26 cellular contexts compared by ENCODE assay signal in genomic region chr5:50720061-50720460, GRCh38. TPM values are rescaled to one million over a fixed set of nuclear protein-coding genes. Genes with fewer than 3 reads are reported as not detected.
DNase-seq lines count a peak whose midpoint lies in the region; ATAC-seq and TF ChIP-seq lines count a peak whose summit lies in the region.
"Had no signal": no experiment of that assay in that cellular context is flagged by ENCODE, and none has a peak within 500 bp of the region (broad histone marks: within the 10 kb centered on the region; RNA-seq: fewer than 3 reads in every experiment).

No MANE protein-coding gene starts in this region.

- no peak overlapping the region for H3K4me3 Mint-ChIP-seq in CD14-positive monocyte
- H3K4me3 Mint-ChIP-seq in CD4-positive, alpha-beta T cell, result peak overlapping the region; percentile 30
- H3K4me3 Mint-ChIP-seq in activated T-helper 17 cell treated with anti-CD3 and anti-CD28 coated beads, Interleukin-2, amount 50 U/mL, for 72 hours, result peak overlapping the region; percentile 28
- H3K4me3 Mint-ChIP-seq in natural killer cell treated with Interleukin-12 subunit alpha and Interleukin-12 subunit beta and Interleukin-15 and Interleukin-18, amount 100 ng/mL, for 72 hours, result no peak overlapping the region
- H3K4me3 Mint-ChIP-seq: HFFc6 had no signal

- H3K27ac ChIP-seq in CD4-positive, alpha-beta T cell (ENCODE audit: low read depth, low read length), result no peak overlapping the region
- no peak overlapping the region for H3K27ac ChIP-seq in osteoblast (ENCODE audit: low read depth, low read length)
- H3K27ac ChIP-seq: BLaER1, cardiac muscle cell, epithelial cell of prostate, right atrium auricular region, thyroid gland had no signal

- intact Hi-C loops in CD14-positive monocyte (cut with micrococcal nuclease), result loop anchor here in 1 of 2 donors (5.0 kb wide), 1 partner anchor 53 kb away; the partner anchor contains the start of gene PARP8
- intact Hi-C loops in CD4-positive, alpha-beta T cell (cut with DNase I, micrococcal nuclease), result no loop called here

- no peak overlapping the region for H3K4me2 ChIP-seq in osteoblast (ENCODE audit: insufficient read depth, low read length)
- H3K4me2 ChIP-seq: BLaER1 had no signal

- peaks cover 56% of the 10 kb centered on the region for H3K4me1 Mint-ChIP-seq in CD14-positive monocyte
- peaks cover 82% of the 10 kb centered on the region for H3K4me1 Mint-ChIP-seq in CD4-positive, alpha-beta T cell (ENCODE audit: low read depth)
- H3K4me1 Mint-ChIP-seq in activated T-helper 17 cell treated with anti-CD3 and anti-CD28 coated beads, Interleukin-2, amount 50 U/mL, for 72 hours, result peaks cover 57% of the 10 kb centered on the region
- peaks cover 52 to 74% of the 10 kb centered on the region in 2 donors for H3K4me1 Mint-ChIP-seq in natural killer cell treated with Interleukin-12 subunit alpha and Interleukin-12 subunit beta and Interleukin-15 and Interleukin-18, amount 100 ng/mL, for 72 hours (ENCODE audit: low read depth in 2 of 2)

- TF ChIP-seq CTCF in CD14-positive monocyte (IDR thresholded peaks at IDR 0.05) (no peak), osteoblast (IDR thresholded peaks at IDR 0.05; ENCODE audit: extremely low read depth, low read depth, low read length) (no peak)
- TF ChIP-seq CTCF in CD4-positive, alpha-beta T cell (IDR thresholded peaks at IDR 0.05), result no peak

- no peaks in the 10 kb centered on the region for H3K27me3 Mint-ChIP-seq in CD14-positive monocyte (ENCODE audit: low read depth in 3 of 3)
- H3K27me3 Mint-ChIP-seq in CD4-positive, alpha-beta T cell, result no peaks in the 10 kb centered on the region
- no peaks in the 10 kb centered on the region for H3K27me3 Mint-ChIP-seq in activated T-helper 17 cell treated with anti-CD3 and anti-CD28 coated beads, Interleukin-2, amount 50 U/mL, for 72 hours
- H3K27me3 Mint-ChIP-seq in natural killer cell treated with Interleukin-12 subunit alpha and Interleukin-12 subunit beta and Interleukin-15 and Interleukin-18, amount 100 ng/mL, for 72 hours, result no peaks in the 10 kb centered on the region

- H3K27ac Mint-ChIP-seq in CD14-positive monocyte, result peak overlapping the region in 5 of 7 donors; percentile 11 to 79 (median 69)
- peak overlapping the region; percentile 34 for H3K27ac Mint-ChIP-seq in CD4-positive, alpha-beta T cell
- H3K27ac Mint-ChIP-seq in activated T-helper 17 cell treated with anti-CD3 and anti-CD28 coated beads, Interleukin-2, amount 50 U/mL, for 72 hours, result peak overlapping the region; percentile 34
- H3K27ac Mint-ChIP-seq in natural killer cell treated with Interleukin-12 subunit alpha and Interleukin-12 subunit beta and Interleukin-15 and Interleukin-18, amount 100 ng/mL, for 72 hours, result peak overlapping the region; percentile 31 to 72
- H3K27ac Mint-ChIP-seq: HFFc6 had no signal

- H3K79me2 ChIP-seq in osteoblast (ENCODE audit: insufficient read depth, low read length), result no peaks in the 10 kb centered on the region

- peaks cover 14 to 17% of the 10 kb centered on the region in 2 donors for H3K36me3 Mint-ChIP-seq in CD14-positive monocyte
- peaks cover 31% of the 10 kb centered on the region for H3K36me3 Mint-ChIP-seq in CD4-positive, alpha-beta T cell (ENCODE audit: low read depth)
- H3K36me3 Mint-ChIP-seq in activated T-helper 17 cell treated with anti-CD3 and anti-CD28 coated beads, Interleukin-2, amount 50 U/mL, for 72 hours (ENCODE audit: low read depth), result peaks cover 12% of the 10 kb centered on the region
- H3K36me3 Mint-ChIP-seq in natural killer cell treated with Interleukin-12 subunit alpha and Interleukin-12 subunit beta and Interleukin-15 and Interleukin-18, amount 100 ng/mL, for 72 hours, result no peaks in the 10 kb centered on the region

- POLR2A ChIA-PET in CD4-positive, alpha-beta T cell (lab: Charles Lee), result interaction anchor here (1.1 to 1.8 kb wide), 3 partner anchors 10 to 23 kb away, joined by 3 to 6 read pairs (median 4); no protein-coding TSS in a partner anchor

- H3K4me3 ChIP-seq in osteoblast (ENCODE audit: insufficient read depth, low read length), result no peak overlapping the region
- H3K4me3 ChIP-seq: BLaER1, cardiac muscle cell, lung, right atrium auricular region, thyroid gland had no signal

- no peak overlapping the region for H2AFZ ChIP-seq in osteoblast (ENCODE audit: low read length)

- no peaks in the 10 kb centered on the region for H3K27me3 ChIP-seq in CD4-positive, alpha-beta T cell (ENCODE audit: control insufficient read depth, insufficient read depth, low read length)
- H3K27me3 ChIP-seq in osteoblast (ENCODE audit: insufficient read depth, low read length), result no peaks in the 10 kb centered on the region
- H3K27me3 ChIP-seq: BLaER1, cardiac muscle cell, right atrium auricular region, thyroid gland had no signal

- ATAC-seq in CD4-positive, alpha-beta T cell (ENCODE audit: poor library complexity), result no peak
- no peak for ATAC-seq in activated T-helper 17 cell treated with anti-CD3 and anti-CD28 coated beads, Interleukin-2, amount 50 U/mL, for 72 hours (replicated peaks)
- no peak for ATAC-seq in natural killer cell treated with Interleukin-12 subunit alpha and Interleukin-12 subunit beta and Interleukin-15 and Interleukin-18, amount 100 ng/mL, for 72 hours
- no peak for ATAC-seq in GM19395 (IDR thresholded peaks at IDR 0.05; ENCODE audit: unreplicated experiment)
- ATAC-seq: left cardiac atrium had no signal

- CTCF ChIA-PET in CD4-positive, alpha-beta T cell (lab: Charles Lee), result interaction anchor here (1.0 to 1.1 kb wide), 2 partner anchors 53 to 279 kb away, joined by 3 read pairs; partner anchors contain the start of gene EMB

- peaks cover 0 to 3% (median 0%) of the 10 kb centered on the region in 7 donors for H3K9me3 Mint-ChIP-seq in CD14-positive monocyte
- H3K9me3 Mint-ChIP-seq in CD4-positive, alpha-beta T cell, result no peaks in the 10 kb centered on the region
- no peaks in the 10 kb centered on the region for H3K9me3 Mint-ChIP-seq in activated T-helper 17 cell treated with anti-CD3 and anti-CD28 coated beads, Interleukin-2, amount 50 U/mL, for 72 hours
- no peaks in the 10 kb centered on the region for H3K9me3 Mint-ChIP-seq in natural killer cell treated with Interleukin-12 subunit alpha and Interleukin-12 subunit beta and Interleukin-15 and Interleukin-18, amount 100 ng/mL, for 72 hours

- DNase-seq in CD14-positive monocyte (ENCODE audit: low spot score) (no peak), osteoblast (ENCODE audit: insufficient read length, low spot score, missing footprints) (no peak)
- DNase-seq in CD4-positive, alpha-beta T cell, result no peak
- no peak for DNase-seq in natural killer cell treated with Interleukin-12 subunit alpha and Interleukin-12 subunit beta and Interleukin-15 and Interleukin-18, amount 100 ng/mL, for 72 hours (ENCODE audit: low spot score)
- no peak for DNase-seq in activated CD4-positive, CD25-positive, alpha-beta regulatory T cell (lab: John Stamatoyannopoulos, UW)
- DNase-seq: DMS79 treated with DMSO at 0.1 percent for 48 hours; effector CD8-positive, alpha-beta T cell; GDM1; HFFc6; hypothalamus; IMR-90; left cardiac atrium; MV-4-11; NCI-H1436 treated with DMSO at 0.1 percent for 48 hours; NCI-H446 treated with DMSO at 0.1 percent for 48 hours; NCI-H774; SIG-M5; small intestine; thyroid gland had no signal

- no peaks in the 10 kb centered on the region for H3K36me3 ChIP-seq in osteoblast (ENCODE audit: insufficient read depth, low read length)
- H3K36me3 ChIP-seq: BLaER1, cardiac muscle cell, right atrium auricular region, thyroid gland had no signal

- H3K4me1 ChIP-seq in osteoblast (ENCODE audit: insufficient read depth, low read length), result no peaks in the 10 kb centered on the region
- H3K4me1 ChIP-seq: BLaER1, right atrium auricular region had no signal

- H4K20me1 ChIP-seq in osteoblast (ENCODE audit: insufficient read depth, low read length), result peaks cover 3% of the 10 kb centered on the region

- H3K9me3 ChIP-seq in CD4-positive, alpha-beta T cell (ENCODE audit: control insufficient read depth, low read length), result no peaks in the 10 kb centered on the region
- no peaks in the 10 kb centered on the region for H3K9me3 ChIP-seq in osteoblast (ENCODE audit: low read depth, low read length)
- H3K9me3 ChIP-seq: BLaER1, right atrium auricular region, thyroid gland had no signal

RNA-seq across cellular contexts. Expression of gene PARP8, which starts 53.6 kb away (rescaled TPM):
- 10 to 100 TPM; 27.5 to 40.6 TPM for polyA plus RNA-seq in CD14-positive monocyte
- total RNA-seq in CD4-positive, alpha-beta T cell, result 100 to 1,000 TPM; 181 to 200 TPM
- total RNA-seq in activated T-helper 17 cell treated with anti-CD3 and anti-CD28 coated beads, Interleukin-2, amount 50 U/mL, for 72 hours, result 10 to 100 TPM; 32.4 to 57.2 TPM
- 10 to 100 TPM; 58.2 to 62.5 TPM for total RNA-seq in natural killer cell treated with Interleukin-12 subunit alpha and Interleukin-12 subunit beta and Interleukin-15 and Interleukin-18, amount 100 ng/mL, for 72 hours
- total RNA-seq in osteoblast, result 22.1 and 30.8 TPM in 2 replicates

Comparison
In these comparisons a context has a peak if more than half of its experiments do, and no peak if none do; other contexts are left out.
1. H3K4me3 Mint-ChIP-seq: peak in CD4-positive, alpha-beta T cell (single experiment) and activated T-helper 17 cell treated with anti-CD3 and anti-CD28 coated beads, Interleukin-2, amount 50 U/mL, for 72 hours (single experiment); none in CD14-positive monocyte (0 of 2) and natural killer cell treated with Interleukin-12 subunit alpha and Interleukin-12 subunit beta and Interleukin-15 and Interleukin-18, amount 100 ng/mL, for 72 hours (single experiment).
2. Peak in every context shown above with its lines, with median percentiles within 50 percentile points of each other: H3K27ac Mint-ChIP-seq.